15 cellular contexts compared by ENCODE assay signal in the genomic region with DNA sequence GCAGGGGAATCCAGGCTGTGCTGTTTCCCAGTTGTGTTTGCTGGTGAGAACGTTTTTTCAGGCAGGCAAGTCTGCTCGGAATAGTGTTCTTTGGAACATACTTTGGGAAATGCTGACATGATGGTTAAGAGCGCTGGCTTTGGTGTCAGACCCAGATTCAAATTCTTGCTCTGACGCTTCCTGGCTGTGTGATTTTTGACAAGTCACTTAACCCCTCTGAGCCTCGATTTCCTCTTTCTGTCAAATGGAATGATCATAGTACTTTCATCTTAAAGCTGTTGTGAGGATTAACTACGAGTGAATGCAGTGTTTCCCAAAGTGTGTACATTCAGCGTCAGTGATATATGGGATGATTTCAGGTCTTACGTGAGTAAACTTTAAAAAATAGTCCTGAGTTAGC. TPM values are rescaled to one million over a fixed set of nuclear protein-coding genes. Genes with fewer than 3 reads are reported as not detected.
A peak's percentile ranks its signal among the peaks of the same experiment; 100 is the strongest.
DNase-seq lines count a peak whose midpoint lies in the region; ATAC-seq and TF ChIP-seq lines count a peak whose summit lies in the region.
"Had no signal": no experiment of that assay in that cellular context is flagged by ENCODE, and none has a peak within 500 bp of the region (broad histone marks: within the 10 kb centered on the region; RNA-seq: fewer than 3 reads in every experiment).

No MANE protein-coding gene starts in this region.

- peaks cover 37% of the 10 kb centered on the region for H3K4me1 Mint-ChIP-seq in activated T-cell treated with anti-CD3 and anti-CD28 coated beads, Interleukin-2, amount 50 U/mL, for 72 hours (ENCODE audit: low read depth)
- peaks cover 40% of the 10 kb centered on the region for H3K4me1 Mint-ChIP-seq in brain
- H3K4me1 Mint-ChIP-seq in stimulated activated effector memory CD8-positive, alpha-beta T cell treated with anti-CD3 and anti-CD28 coated beads, Interleukin-12 subunit alpha, Interleukin-12 subunit beta, amount 100 ng/mL, for 72 hours = peaks cover 48% of the 10 kb centered on the region

- TF ChIP-seq CTCF in OCI-LY1 (IDR thresholded peaks at IDR 0.05; ENCODE audit: low read length) (no peak), brain (conservative IDR thresholded peaks at IDR 0.05) (no peak)

- no peaks in the 10 kb centered on the region for H3K27me3 Mint-ChIP-seq in activated T-cell treated with anti-CD3 and anti-CD28 coated beads, Interleukin-2, amount 50 U/mL, for 72 hours (ENCODE audit: low read depth)
- peaks cover 7% of the 10 kb centered on the region for H3K27me3 Mint-ChIP-seq in brain

- H3K9me3 Mint-ChIP-seq in activated T-cell treated with anti-CD3 and anti-CD28 coated beads, Interleukin-2, amount 50 U/mL, for 72 hours = no peaks in the 10 kb centered on the region
- H3K9me3 Mint-ChIP-seq in brain = peaks cover 0 to 3% (median 0%) of the 10 kb centered on the region in 5 experiments
- no peaks in the 10 kb centered on the region for H3K9me3 Mint-ChIP-seq in stimulated activated effector memory CD8-positive, alpha-beta T cell treated with anti-CD3 and anti-CD28 coated beads, Interleukin-12 subunit alpha, Interleukin-12 subunit beta, amount 100 ng/mL, for 72 hours

- no peaks in the 10 kb centered on the region for H3K9me2 ChIP-seq in OCI-LY1 (ENCODE audit: low read depth, low read length)

- peaks cover 65% of the 10 kb centered on the region for H3K36me3 ChIP-seq in OCI-LY1 (ENCODE audit: insufficient read depth, low read length)

- no peaks in the 10 kb centered on the region for H3K27me3 ChIP-seq in OCI-LY1 (ENCODE audit: insufficient read depth, low read length)

- no peak for DNase-seq in activated T-cell treated with anti-CD3 and anti-CD28 coated beads, Interleukin-2, amount 50 U/mL, for 72 hours
- DNase-seq in activated T-cell treated with anti-CD3 and anti-CD28 coated beads, Interleukin-2, amount 50 U/mL, for 48 hours = no peak
- no peak for DNase-seq in stimulated activated effector memory CD8-positive, alpha-beta T cell treated with anti-CD3 and anti-CD28 coated beads, Interleukin-12 subunit alpha, Interleukin-12 subunit beta, amount 100 ng/mL, for 72 hours (ENCODE audit: low spot score in 2 of 2)
- DNase-seq in OCI-M1 (lab: John Stamatoyannopoulos, UW) (no peak), COR-L47 (lab: John Stamatoyannopoulos, UW) (no peak)
- DNase-seq: cortex of kidney, erythroblast, NCI-H1417 treated with DMSO at 0.1 percent for 48 hours, retina, RPMI8226, substantia nigra had no signal

- peaks cover 32 to 50% of the 10 kb centered on the region in 2 donors for H3K36me3 Mint-ChIP-seq in activated T-cell treated with anti-CD3 and anti-CD28 coated beads, Interleukin-2, amount 50 U/mL, for 72 hours (ENCODE audit: insufficient read depth in 2 of 2)
- H3K36me3 Mint-ChIP-seq in brain = peaks cover 60% of the 10 kb centered on the region
- peaks cover 93% of the 10 kb centered on the region for H3K36me3 Mint-ChIP-seq in stimulated activated effector memory CD8-positive, alpha-beta T cell treated with anti-CD3 and anti-CD28 coated beads, Interleukin-12 subunit alpha, Interleukin-12 subunit beta, amount 100 ng/mL, for 72 hours

- peak overlapping the region; percentile 92 for H3K27ac Mint-ChIP-seq in activated T-cell treated with anti-CD3 and anti-CD28 coated beads, Interleukin-2, amount 50 U/mL, for 72 hours
- peak overlapping the region in 3 of 5 experiments; percentile 47 to 78 (median 56) for H3K27ac Mint-ChIP-seq in brain
- H3K27ac Mint-ChIP-seq in stimulated activated effector memory CD8-positive, alpha-beta T cell treated with anti-CD3 and anti-CD28 coated beads, Interleukin-12 subunit alpha, Interleukin-12 subunit beta, amount 100 ng/mL, for 72 hours = peak overlapping the region; percentile 89

- peak overlapping the region; percentile 24 for H3K27ac ChIP-seq in OCI-LY1 (ENCODE audit: low read depth, low read length, poor library complexity, severe bottlenecking)

- no peak overlapping the region; the same call in 1 of the 2 replicates for H3K9ac ChIP-seq in OCI-LY1 (ENCODE audit: low read length)

- H3K9me3 ChIP-seq in OCI-LY1 (ENCODE audit: low read length) = no peaks in the 10 kb centered on the region

- H4K20me1 ChIP-seq in OCI-LY1 (ENCODE audit: insufficient read depth, low read length) = no peaks in the 10 kb centered on the region

- no peak overlapping the region for H3K4me3 ChIP-seq in OCI-LY1 (ENCODE audit: low read depth, low read length, poor library complexity, severe bottlenecking)
- H3K4me3 ChIP-seq: lung had no signal

- ATAC-seq in activated T-cell treated with anti-CD3 and anti-CD28 coated beads, Interleukin-2, amount 50 U/mL, for 72 hours (replicated peaks in 1 of 2) = no peak
- ATAC-seq in stimulated activated effector memory CD8-positive, alpha-beta T cell treated with anti-CD3 and anti-CD28 coated beads, Interleukin-12 subunit alpha, Interleukin-12 subunit beta, amount 100 ng/mL, for 72 hours = no peak
- ATAC-seq in HG03521 (IDR thresholded peaks at IDR 0.05; ENCODE audit: unreplicated experiment) = no peak

- 0 out of 2 replicates have a peak, but pooled peaks cover 3% of the 10 kb centered on the region for H3K79me2 ChIP-seq in OCI-LY1 (ENCODE audit: insufficient read depth, low read length)

- H2AFZ ChIP-seq in OCI-LY1 (ENCODE audit: low read length) = no peak overlapping the region

- H3F3A ChIP-seq in OCI-LY1 (ENCODE audit: insufficient read depth, low read length) = no peaks in the 10 kb centered on the region

- H3K4me2 ChIP-seq in OCI-LY1 (ENCODE audit: low read length) = no peak overlapping the region

- H3K4me1 ChIP-seq in OCI-LY1 (ENCODE audit: insufficient read depth, low read length, severe bottlenecking) = peaks cover 32% of the 10 kb centered on the region

- H3K4me3 Mint-ChIP-seq in activated T-cell treated with anti-CD3 and anti-CD28 coated beads, Interleukin-2, amount 50 U/mL, for 72 hours = peak overlapping the region; percentile 44 to 96
- peak overlapping the region in 2 of 5 experiments; percentile 23 to 72 for H3K4me3 Mint-ChIP-seq in brain
- peak overlapping the region; percentile 76 for H3K4me3 Mint-ChIP-seq in stimulated activated effector memory CD8-positive, alpha-beta T cell treated with anti-CD3 and anti-CD28 coated beads, Interleukin-12 subunit alpha, Interleukin-12 subunit beta, amount 100 ng/mL, for 72 hours

RNA-seq across cellular contexts. Expression of gene FBRS, which starts 4.8 kb away (rescaled TPM):
- 100 to 1,000 TPM; 170 to 185 TPM for total RNA-seq in activated T-cell treated with anti-CD3 and anti-CD28 coated beads, Interleukin-2, amount 50 U/mL, for 72 hours
- 72.1 TPM for polyA plus RNA-seq in brain (ENCODE audit: insufficient read depth, low read depth, low replicate concordance)

RNA-seq across cellular contexts. Expression of gene PRR14, which starts 12.3 kb away (rescaled TPM):
- total RNA-seq in activated T-cell treated with anti-CD3 and anti-CD28 coated beads, Interleukin-2, amount 50 U/mL, for 72 hours = 100 to 1,000 TPM; 108 to 124 TPM
- polyA plus RNA-seq in brain (ENCODE audit: insufficient read depth, low read depth, low replicate concordance) = 69.8 TPM

RNA-seq across cellular contexts. Expression of gene SRCAP, which starts 35.9 kb away (rescaled TPM):
- total RNA-seq in activated T-cell treated with anti-CD3 and anti-CD28 coated beads, Interleukin-2, amount 50 U/mL, for 72 hours = 10 to 100 TPM; 52.9 to 64.7 TPM
- polyA plus RNA-seq in brain (ENCODE audit: insufficient read depth, low read depth, low replicate concordance) = 40.4 TPM

RNA-seq across cellular contexts. Expression of gene ZNF689, which starts 52.8 kb away (rescaled TPM):
- 10 to 100 TPM; 12.8 to 17.7 TPM for total RNA-seq in activated T-cell treated with anti-CD3 and anti-CD28 coated beads, Interleukin-2, amount 50 U/mL, for 72 hours
- 10.9 TPM for polyA plus RNA-seq in brain (ENCODE audit: insufficient read depth, low read depth, low replicate concordance)
